In the genomic region with DNA sequence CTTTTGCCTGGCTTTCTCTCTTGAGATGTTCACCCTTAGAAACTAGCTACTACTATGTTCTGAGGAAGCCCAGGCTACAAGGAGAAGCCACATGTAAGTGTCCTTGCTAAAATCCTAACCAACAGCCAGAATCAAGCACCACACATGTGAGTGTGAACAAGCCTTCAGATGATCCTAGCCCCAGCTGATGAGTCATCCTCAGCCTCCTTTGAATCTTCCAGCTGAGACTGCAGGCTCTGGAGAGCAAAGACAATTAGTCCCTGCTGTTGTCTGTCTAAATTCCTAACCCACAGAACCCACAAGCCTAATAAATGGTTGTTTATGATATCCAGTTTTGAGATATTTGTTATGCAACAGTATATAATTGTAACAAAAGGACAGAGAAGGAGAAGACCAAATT, we compare ENCODE assay signal across 22 cellular contexts.
DNase-seq lines count a peak whose midpoint lies in the region; ATAC-seq, FAIRE-seq and TF ChIP-seq lines count a peak whose summit lies in the region.
"Had no signal": no experiment of that assay in that cellular context is flagged by ENCODE, and none has a peak within 500 bp of the region (broad histone marks: within the 10 kb centered on the region; RNA-seq: fewer than 3 reads in every experiment).

No MANE protein-coding gene starts in this region.

- H3K4me3 Mint-ChIP-seq in astrocyte (ENCODE audit: unreplicated experiment) = no peak overlapping the region
- H3K4me3 Mint-ChIP-seq: activated naive CD8-positive, alpha-beta T cell treated with anti-CD3 and anti-CD28 coated beads, Interleukin-2, amount 10 ng/mL, durations not matched to agents 7 days and 5 days; neural crest cell; stimulated activated effector memory CD8-positive, alpha-beta T cell treated with anti-CD3 and anti-CD28 coated beads, Interleukin-12 subunit alpha, Interleukin-12 subunit beta, amount 100 ng/mL, for 72 hours had no signal

- no peak for TF ChIP-seq RAD21 in HepG2 (CRISPR knock-in tag; IDR thresholded peaks at IDR 0.05)

- TF ChIP-seq EP300 in HepG2 (IDR thresholded peaks at IDR 0.05; ENCODE audit: low read depth in 2 of 2, low read length in 2 of 2) (no peak), HepG2 (CRISPR knock-in tag; IDR thresholded peaks at IDR 0.05; ENCODE audit: borderline replicate concordance) (no peak)

- H3K9me3 ChIP-seq in HepG2 (ENCODE audit: low read length) = no peaks in the 10 kb centered on the region
- no peaks in the 10 kb centered on the region for H3K9me3 ChIP-seq in right lobe of liver
- H3K9me3 ChIP-seq in astrocyte (ENCODE audit: insufficient read depth, low read depth, low read length) = no peaks in the 10 kb centered on the region
- H3K9me3 ChIP-seq: Peyer's patch, testis had no signal

- H3K4me1 Mint-ChIP-seq in astrocyte (ENCODE audit: low read depth, unreplicated experiment) = peaks cover 3% of the 10 kb centered on the region
- H3K4me1 Mint-ChIP-seq: activated naive CD8-positive, alpha-beta T cell treated with anti-CD3 and anti-CD28 coated beads, Interleukin-2, amount 10 ng/mL, durations not matched to agents 7 days and 5 days; neural crest cell; stimulated activated effector memory CD8-positive, alpha-beta T cell treated with anti-CD3 and anti-CD28 coated beads, Interleukin-12 subunit alpha, Interleukin-12 subunit beta, amount 100 ng/mL, for 72 hours had no signal

- H3K27ac Mint-ChIP-seq in astrocyte (ENCODE audit: unreplicated experiment) = peak overlapping the region; percentile 60
- H3K27ac Mint-ChIP-seq: activated naive CD8-positive, alpha-beta T cell treated with anti-CD3 and anti-CD28 coated beads, Interleukin-2, amount 10 ng/mL, durations not matched to agents 7 days and 5 days; stimulated activated effector memory CD8-positive, alpha-beta T cell treated with anti-CD3 and anti-CD28 coated beads, Interleukin-12 subunit alpha, Interleukin-12 subunit beta, amount 100 ng/mL, for 72 hours had no signal

- BruUV-seq in HepG2 (replicated peaks; lab: Mats Ljungman, UMichigan) = no TSS peak

- no peak overlapping the region for H2AFZ ChIP-seq in HepG2 (ENCODE audit: low read length)
- H2AFZ ChIP-seq in astrocyte (ENCODE audit: low read depth, low read length) = no peak overlapping the region

- peaks cover 2% of the 10 kb centered on the region for H3K9me3 Mint-ChIP-seq in astrocyte (ENCODE audit: unreplicated experiment)
- H3K9me3 Mint-ChIP-seq: activated naive CD8-positive, alpha-beta T cell treated with anti-CD3 and anti-CD28 coated beads, Interleukin-2, amount 10 ng/mL, durations not matched to agents 7 days and 5 days; stimulated activated effector memory CD8-positive, alpha-beta T cell treated with anti-CD3 and anti-CD28 coated beads, Interleukin-12 subunit alpha, Interleukin-12 subunit beta, amount 100 ng/mL, for 72 hours had no signal

- no peaks in the 10 kb centered on the region for H3K36me3 ChIP-seq in HepG2 (replicated peaks in 1 of 2; ENCODE audit: control insufficient read depth in 1 of 2, insufficient read depth in 2 of 2, low read length in 2 of 2)
- H3K36me3 ChIP-seq in right lobe of liver = no peaks in the 10 kb centered on the region
- no peaks in the 10 kb centered on the region for H3K36me3 ChIP-seq in astrocyte (ENCODE audit: insufficient read depth, low read length)
- H3K36me3 ChIP-seq: Peyer's patch had no signal

- POLR2A ChIA-PET in HepG2 (lab: Yijun Ruan, JAX) = no interaction called here

- intact Hi-C loops in HepG2 (cut with micrococcal nuclease; ENCODE audit: unreplicated experiment) (no loop called here), right lobe of liver (cut with DNase I) (no loop called here)

- H3K27me3 ChIP-seq in HepG2 (ENCODE audit: control insufficient read depth in 1 of 2, insufficient read depth in 2 of 2, low read length in 2 of 2) (no peaks in the 10 kb centered on the region), right lobe of liver (no peaks in the 10 kb centered on the region), astrocyte (ENCODE audit: insufficient read depth, low read length) (no peaks in the 10 kb centered on the region)
- H3K27me3 ChIP-seq: Peyer's patch, testis had no signal

- H3K4me1 ChIP-seq in HepG2 (ENCODE audit: insufficient read depth, low read length) (no peaks in the 10 kb centered on the region), right lobe of liver (no peaks in the 10 kb centered on the region), astrocyte (ENCODE audit: insufficient read depth, low read length) (no peaks in the 10 kb centered on the region)
- H3K4me1 ChIP-seq: Peyer's patch, testis had no signal

- H3K4me3 ChIP-seq in HepG2 (replicated peaks in 1 of 3; ENCODE audit: insufficient read depth in 1 of 3, low read depth in 2 of 3, low read length in 3 of 3) (no peak overlapping the region), right lobe of liver (no peak overlapping the region), astrocyte (ENCODE audit: insufficient read depth, low read depth, low read length) (no peak overlapping the region)
- H3K4me3 ChIP-seq: Peyer's patch, testis had no signal

- no peak overlapping the region for H3K4me2 ChIP-seq in HepG2 (ENCODE audit: low read depth, low read length)
- no peak overlapping the region for H3K4me2 ChIP-seq in astrocyte (ENCODE audit: low read length)

- in situ Hi-C loops in HepG2 (cut with HindIII; ENCODE audit: extremely low pct_ligation_motif_present, low pct_unique_long_range_greater_than_20kb) = no loop called here

- H3K27ac ChIP-seq in HepG2 (ENCODE audit: extremely low read length, insufficient read depth, low read length) (no peak overlapping the region), right lobe of liver (no peak overlapping the region), astrocyte (ENCODE audit: low read depth, low read length) (no peak overlapping the region)
- H3K27ac ChIP-seq: Peyer's patch, testis had no signal

- H4K20me1 ChIP-seq in HepG2 (ENCODE audit: insufficient read depth, low read length) (no peaks in the 10 kb centered on the region), astrocyte (ENCODE audit: insufficient read depth, low read length) (no peaks in the 10 kb centered on the region)

- ATAC-seq in HepG2 = no peak
- no peak for ATAC-seq in right lobe of liver
- ATAC-seq in GM21529 (IDR thresholded peaks at IDR 0.05; ENCODE audit: unreplicated experiment) = no peak
- ATAC-seq in HG02798 (IDR thresholded peaks at IDR 0.05; ENCODE audit: poor library complexity, unreplicated experiment) = no peak
- no peak for ATAC-seq in GM18909 (IDR thresholded peaks at IDR 0.05; ENCODE audit: poor library complexity, unreplicated experiment)
- ATAC-seq: SK-N-SH treated with all-trans-retinoic acid at 6 μM for 48 hours; stimulated activated effector memory CD8-positive, alpha-beta T cell treated with anti-CD3 and anti-CD28 coated beads, Interleukin-12 subunit alpha, Interleukin-12 subunit beta, amount 100 ng/mL, for 72 hours had no signal

- H3K27me3 Mint-ChIP-seq in astrocyte (ENCODE audit: low read depth, unreplicated experiment) = peaks cover 3% of the 10 kb centered on the region
- H3K27me3 Mint-ChIP-seq: activated naive CD8-positive, alpha-beta T cell treated with anti-CD3 and anti-CD28 coated beads, Interleukin-2, amount 10 ng/mL, durations not matched to agents 7 days and 5 days had no signal

- no peak for FAIRE-seq in HepG2 (lab: Jason Lieb, UNC)
- FAIRE-seq in astrocyte (lab: Jason Lieb, UNC) = no peak
- FAIRE-seq: GM12892 had no signal

- DNase-seq in HepG2 (ENCODE audit: low spot score) = no peak
- DNase-seq in right lobe of liver = no peak
- no peak for DNase-seq in astrocyte (ENCODE audit: low read depth)
- peak; percentile 22 for DNase-seq in iPS-NIHi11 (ENCODE audit: low spot score)
- DNase-seq in NCI-H2107 (lab: John Stamatoyannopoulos, UW) = no peak
- DNase-seq: 8988T; activated CD4-positive, alpha-beta T cell treated with anti-CD3 and anti-CD28 coated beads for 1 hour; activated naive CD8-positive, alpha-beta T cell treated with anti-CD3 and anti-CD28 coated beads, Interleukin-2, amount 10 ng/mL, durations not matched to agents 7 days and 5 days; dermis blood vessel endothelial cell; glutamatergic neuron; NCI-H1436; NCI-H2171; NCI-H774; Peyer's patch; testis had no signal

- TF ChIP-seq CTCF in HepG2 (CRISPR knock-in tag; IDR thresholded peaks at IDR 0.05) = no peak
- no peak for TF ChIP-seq CTCF in right lobe of liver (IDR thresholded peaks at IDR 0.05)
- no peak for TF ChIP-seq CTCF in astrocyte (IDR thresholded peaks at IDR 0.05; ENCODE audit: insufficient read depth, low read depth, low read length)

- CTCF ChIA-PET in HepG2 (lab: Yijun Ruan, JAX; ENCODE audit: low intra/inter-chr PET ratio, low total read pairs) = no interaction called here

- H3K79me2 ChIP-seq in HepG2 (ENCODE audit: insufficient read depth, low read length) (no peaks in the 10 kb centered on the region), astrocyte (ENCODE audit: insufficient read depth, low read length) (no peaks in the 10 kb centered on the region)

- H3K36me3 Mint-ChIP-seq in astrocyte (ENCODE audit: low read depth, unreplicated experiment) = no peaks in the 10 kb centered on the region
- H3K36me3 Mint-ChIP-seq: activated naive CD8-positive, alpha-beta T cell treated with anti-CD3 and anti-CD28 coated beads, Interleukin-2, amount 10 ng/mL, durations not matched to agents 7 days and 5 days; stimulated activated effector memory CD8-positive, alpha-beta T cell treated with anti-CD3 and anti-CD28 coated beads, Interleukin-12 subunit alpha, Interleukin-12 subunit beta, amount 100 ng/mL, for 72 hours had no signal

- no peak for TF ChIP-seq POLR2A in HepG2 (IDR thresholded peaks at IDR 0.05; ENCODE audit: insufficient read depth in 1 of 2, low read depth in 2 of 2, low read length in 2 of 2)
- no peak for TF ChIP-seq POLR2A in right lobe of liver (IDR thresholded peaks at IDR 0.05)

- H3K9ac ChIP-seq in HepG2 (ENCODE audit: insufficient read depth, low read depth, low read length) = no peak overlapping the region
- no peak overlapping the region for H3K9ac ChIP-seq in astrocyte (ENCODE audit: low read length)

TF ChIP-seq in HepG2, 621 proteins besides CTCF, POLR2A, EP300 and RAD21:
- TF ChIP-seq KLF16 (CRISPR knock-in tag; IDR thresholded peaks at IDR 0.05) = no peak
- 0 out of 2 replicates have a peak, but pooled peaks have one; percentile 32 for TF ChIP-seq FOSL2 (CRISPR knock-in tag; IDR thresholded peaks at IDR 0.05)
TF ChIP-seq in HepG2: peak in this region for 1.
